16 cellular contexts compared by ENCODE assay signal in genomic region chr17:50558581-50558954, GRCh38. TPM values are rescaled to one million over a fixed set of nuclear protein-coding genes. Genes with fewer than 3 reads are reported as not detected.
DNase-seq lines count a peak whose midpoint lies in the region; ATAC-seq, FAIRE-seq and TF ChIP-seq lines count a peak whose summit lies in the region.
"Had no signal": no experiment of that assay in that cellular context is flagged by ENCODE, and none has a peak within 500 bp of the region (broad histone marks: within the 10 kb centered on the region; RNA-seq: fewer than 3 reads in every experiment).

No MANE protein-coding gene starts in this region.

- H3K27ac ChIP-seq in suprapubic skin = no peak overlapping the region

- FAIRE-seq in urothelium cell line (lab: Jason Lieb, UNC) = no peak
- FAIRE-seq: endometrium, GM12892 had no signal

- H3K4me1 Mint-ChIP-seq in activated naive CD8-positive, alpha-beta T cell treated with anti-CD3 and anti-CD28 coated beads, Interleukin-2, amount 10 ng/mL, durations not matched to agents 7 days and 5 days = peaks cover 11% of the 10 kb centered on the region
- H3K4me1 Mint-ChIP-seq in activated naive CD8-positive, alpha-beta T cell treated with anti-CD3 and anti-CD28 coated beads for 36 hours = peaks cover 14% of the 10 kb centered on the region
- H3K4me1 Mint-ChIP-seq in activated T-helper 17 cell treated with anti-CD3 and anti-CD28 coated beads, Interleukin-2, amount 50 U/mL, for 72 hours = peaks cover 6% of the 10 kb centered on the region
- peaks cover 16% of the 10 kb centered on the region for H3K4me1 Mint-ChIP-seq in memory B cell

- no peak for TF ChIP-seq POLR2A in suprapubic skin (IDR thresholded peaks at IDR 0.05)

- 29% methylated on average over 17 of the region's 18 CpGs for WGBS in suprapubic skin

- H3K36me3 Mint-ChIP-seq in activated naive CD8-positive, alpha-beta T cell treated with anti-CD3 and anti-CD28 coated beads, Interleukin-2, amount 10 ng/mL, durations not matched to agents 7 days and 5 days = no peaks in the 10 kb centered on the region
- peaks cover 7% of the 10 kb centered on the region for H3K36me3 Mint-ChIP-seq in activated naive CD8-positive, alpha-beta T cell treated with anti-CD3 and anti-CD28 coated beads for 36 hours
- no peaks in the 10 kb centered on the region for H3K36me3 Mint-ChIP-seq in activated T-helper 17 cell treated with anti-CD3 and anti-CD28 coated beads, Interleukin-2, amount 50 U/mL, for 72 hours (ENCODE audit: low read depth)
- peaks cover 9% of the 10 kb centered on the region for H3K36me3 Mint-ChIP-seq in memory B cell

- peak overlapping the region; percentile 8 for H3K4me3 Mint-ChIP-seq in activated naive CD8-positive, alpha-beta T cell treated with anti-CD3 and anti-CD28 coated beads, Interleukin-2, amount 10 ng/mL, durations not matched to agents 7 days and 5 days
- H3K4me3 Mint-ChIP-seq in activated naive CD8-positive, alpha-beta T cell treated with anti-CD3 and anti-CD28 coated beads for 36 hours = no peak overlapping the region
- peak overlapping the region; percentile 73 for H3K4me3 Mint-ChIP-seq in activated T-helper 17 cell treated with anti-CD3 and anti-CD28 coated beads, Interleukin-2, amount 50 U/mL, for 72 hours
- H3K4me3 Mint-ChIP-seq in memory B cell = peak overlapping the region; percentile 85

- no peak for ATAC-seq in activated naive CD8-positive, alpha-beta T cell treated with anti-CD3 and anti-CD28 coated beads, Interleukin-2, amount 10 ng/mL, durations not matched to agents 7 days and 5 days (ENCODE audit: low read depth)
- no peak for ATAC-seq in activated T-helper 17 cell treated with anti-CD3 and anti-CD28 coated beads, Interleukin-2, amount 50 U/mL, for 72 hours (replicated peaks)
- no peak for ATAC-seq in memory B cell (ENCODE audit: low read depth)

- H3K4me1 ChIP-seq in suprapubic skin = peaks cover 58% of the 10 kb centered on the region

- H3K27me3 Mint-ChIP-seq in activated naive CD8-positive, alpha-beta T cell treated with anti-CD3 and anti-CD28 coated beads, Interleukin-2, amount 10 ng/mL, durations not matched to agents 7 days and 5 days = peaks cover 47% of the 10 kb centered on the region
- H3K27me3 Mint-ChIP-seq in activated naive CD8-positive, alpha-beta T cell treated with anti-CD3 and anti-CD28 coated beads for 36 hours = peaks cover 52% of the 10 kb centered on the region
- peaks cover 22% of the 10 kb centered on the region for H3K27me3 Mint-ChIP-seq in activated T-helper 17 cell treated with anti-CD3 and anti-CD28 coated beads, Interleukin-2, amount 50 U/mL, for 72 hours
- peaks cover 7% of the 10 kb centered on the region for H3K27me3 Mint-ChIP-seq in memory B cell

- peak overlapping the region; percentile 71 for H3K4me3 ChIP-seq in suprapubic skin

- peaks cover 48% of the 10 kb centered on the region for H3K27me3 ChIP-seq in suprapubic skin

- no peaks in the 10 kb centered on the region for H3K9me3 Mint-ChIP-seq in activated naive CD8-positive, alpha-beta T cell treated with anti-CD3 and anti-CD28 coated beads, Interleukin-2, amount 10 ng/mL, durations not matched to agents 7 days and 5 days
- H3K9me3 Mint-ChIP-seq in activated naive CD8-positive, alpha-beta T cell treated with anti-CD3 and anti-CD28 coated beads for 36 hours = no peaks in the 10 kb centered on the region
- H3K9me3 Mint-ChIP-seq in activated T-helper 17 cell treated with anti-CD3 and anti-CD28 coated beads, Interleukin-2, amount 50 U/mL, for 72 hours = no peaks in the 10 kb centered on the region
- H3K9me3 Mint-ChIP-seq in memory B cell = no peaks in the 10 kb centered on the region

- no peak overlapping the region for H3K27ac Mint-ChIP-seq in activated naive CD8-positive, alpha-beta T cell treated with anti-CD3 and anti-CD28 coated beads, Interleukin-2, amount 10 ng/mL, durations not matched to agents 7 days and 5 days
- no peak overlapping the region for H3K27ac Mint-ChIP-seq in activated naive CD8-positive, alpha-beta T cell treated with anti-CD3 and anti-CD28 coated beads for 36 hours
- no peak overlapping the region for H3K27ac Mint-ChIP-seq in activated T-helper 17 cell treated with anti-CD3 and anti-CD28 coated beads, Interleukin-2, amount 50 U/mL, for 72 hours
- H3K27ac Mint-ChIP-seq in memory B cell = no peak overlapping the region

- DNase-seq in activated naive CD8-positive, alpha-beta T cell treated with anti-CD3 and anti-CD28 coated beads, Interleukin-2, amount 10 ng/mL, durations not matched to agents 7 days and 5 days = no peak
- DNase-seq in activated naive CD8-positive, alpha-beta T cell treated with anti-CD3 and anti-CD28 coated beads for 36 hours = no peak
- DNase-seq in memory B cell (ENCODE audit: low spot score in 2 of 2) (no peak), suprapubic skin (ENCODE audit: low spot score in 2 of 2) (no peak), pons (ENCODE audit: low spot score) (no peak), NCI-H2196 (lab: John Stamatoyannopoulos, UW; ENCODE audit: unreplicated experiment) (no peak), urothelium cell line (ENCODE audit: low spot score) (no peak)
- DNase-seq: activated CD8-positive, alpha-beta memory T cell treated with anti-CD3 and anti-CD28 coated beads, Interleukin-2, amount 50 U/mL, for 4 hours; DND-41; KG1; NCI-H146; occipital lobe; SIG-M5 had no signal

- H3K9me3 ChIP-seq in suprapubic skin = no peaks in the 10 kb centered on the region

- peaks cover 10% of the 10 kb centered on the region for H3K36me3 ChIP-seq in suprapubic skin

- no peak for TF ChIP-seq CTCF in suprapubic skin (IDR thresholded peaks at IDR 0.05)

- TF ChIP-seq EP300 in suprapubic skin (IDR thresholded peaks at IDR 0.05) = no peak

- POLR2A ChIA-PET in activated naive CD8-positive, alpha-beta T cell treated with anti-CD3 and anti-CD28 coated beads, Interleukin-2, amount 10 ng/mL, durations not matched to agents 7 days and 5 days (lab: Charles Lee) = no interaction called here

RNA-seq across cellular contexts. Expression of gene CACNA1G, which starts 1.9 kb away (rescaled TPM):
- under 1 TPM in 1 of 2 experiments, not detected in 1; 0.11 TPM for total RNA-seq in activated naive CD8-positive, alpha-beta T cell treated with anti-CD3 and anti-CD28 coated beads, Interleukin-2, amount 10 ng/mL, durations not matched to agents 7 days and 5 days
- total RNA-seq in activated naive CD8-positive, alpha-beta T cell treated with anti-CD3 and anti-CD28 coated beads for 36 hours = under 1 TPM in 1 of 2 experiments, not detected in 1; 0.06 TPM
- under 1 TPM in 1 of 2 donors, not detected in 1; 0.11 TPM for total RNA-seq in activated T-helper 17 cell treated with anti-CD3 and anti-CD28 coated beads, Interleukin-2, amount 50 U/mL, for 72 hours
- total RNA-seq in suprapubic skin = 1 to 10 TPM; 1.1 to 9.9 (median 2.7) TPM

RNA-seq across cellular contexts. Expression of gene SPATA20, which starts 11.6 kb away (rescaled TPM):
- 10 to 100 TPM; 31.3 to 33.1 TPM for total RNA-seq in activated naive CD8-positive, alpha-beta T cell treated with anti-CD3 and anti-CD28 coated beads, Interleukin-2, amount 10 ng/mL, durations not matched to agents 7 days and 5 days
- 10 to 100 TPM; 32.4 to 36.3 TPM for total RNA-seq in activated naive CD8-positive, alpha-beta T cell treated with anti-CD3 and anti-CD28 coated beads for 36 hours
- total RNA-seq in activated T-helper 17 cell treated with anti-CD3 and anti-CD28 coated beads, Interleukin-2, amount 50 U/mL, for 72 hours = 10 to 100 TPM in 1 of 2 donors, 1 to 10 TPM in 1; 9.1 to 12.7 TPM
- 10 to 100 TPM; 36.5 to 75.4 (median 50.9) TPM for total RNA-seq in suprapubic skin

RNA-seq across cellular contexts. Expression of gene EPN3, which starts 26.0 kb away (rescaled TPM):
- not detected for total RNA-seq in activated naive CD8-positive, alpha-beta T cell treated with anti-CD3 and anti-CD28 coated beads, Interleukin-2, amount 10 ng/mL, durations not matched to agents 7 days and 5 days
- not detected for total RNA-seq in activated naive CD8-positive, alpha-beta T cell treated with anti-CD3 and anti-CD28 coated beads for 36 hours
- total RNA-seq in activated T-helper 17 cell treated with anti-CD3 and anti-CD28 coated beads, Interleukin-2, amount 50 U/mL, for 72 hours = not detected
- 100 to 1,000 TPM in 1 of 4 donors, 10 to 100 TPM in 3; 30.3 to 110 (median 78.5) TPM for total RNA-seq in suprapubic skin

RNA-seq across cellular contexts. Expression of gene MYCBPAP, which starts 50.3 kb away (rescaled TPM):
- total RNA-seq in activated naive CD8-positive, alpha-beta T cell treated with anti-CD3 and anti-CD28 coated beads, Interleukin-2, amount 10 ng/mL, durations not matched to agents 7 days and 5 days = 1 to 10 TPM; 4.0 to 4.4 TPM
- total RNA-seq in activated naive CD8-positive, alpha-beta T cell treated with anti-CD3 and anti-CD28 coated beads for 36 hours = 1 to 10 TPM in 1 of 2 experiments, under 1 TPM in 1; 0.56 to 1.1 TPM
- 1 to 10 TPM; 2.1 to 3.2 TPM for total RNA-seq in activated T-helper 17 cell treated with anti-CD3 and anti-CD28 coated beads, Interleukin-2, amount 50 U/mL, for 72 hours
- total RNA-seq in suprapubic skin = 1 to 10 TPM in 2 of 4 donors, under 1 TPM in 2; 0.42 to 4.6 (median 1.3) TPM

Comparison
In these comparisons a context has a peak if more than half of its experiments do, and no peak if none do; other contexts are left out.
1. RNA of gene EPN3, which starts 26.0 kb away (total RNA-seq): 30.3 to 110 TPM in suprapubic skin; not detected in activated naive CD8-positive, alpha-beta T cell treated with anti-CD3 and anti-CD28 coated beads for 36 hours, not detected in activated naive CD8-positive, alpha-beta T cell treated with anti-CD3 and anti-CD28 coated beads, Interleukin-2, amount 10 ng/mL, durations not matched to agents 7 days and 5 days and not detected in activated T-helper 17 cell treated with anti-CD3 and anti-CD28 coated beads, Interleukin-2, amount 50 U/mL, for 72 hours; every median in the first group is over 10 times any median in the second.